Comparison of ENCODE assay signal across 16 cellular contexts in genomic region chr19:39692166-39692565, GRCh38. TPM values are rescaled to one million over a fixed set of nuclear protein-coding genes. Genes with fewer than 3 reads are reported as not detected.
"Had no signal": no experiment of that assay in that cellular context is flagged by ENCODE, and none has a peak within 500 bp of the region (broad histone marks: within the 10 kb centered on the region; RNA-seq: fewer than 3 reads in every experiment).

No MANE protein-coding gene starts in this region.

- H3K27ac ChIP-seq: coronary artery, lower lobe of right lung, neural progenitor cell, ovary, VCaP had no signal

- H3K27me3 ChIP-seq: neural progenitor cell, ovary had no signal

- H3K27ac Mint-ChIP-seq: activated CD4-positive, alpha-beta T cell treated with anti-CD3 and anti-CD28 coated beads, Interleukin-2, amount 10 ng/mL, durations not matched to agents 7 days and 5 days; activated T-cell treated with anti-CD3 and anti-CD28 coated beads, Interleukin-2, amount 50 U/mL, for 24 hours; neural progenitor cell had no signal

- H3K4me1 Mint-ChIP-seq: activated CD4-positive, alpha-beta T cell treated with anti-CD3 and anti-CD28 coated beads, Interleukin-2, amount 10 ng/mL, durations not matched to agents 7 days and 5 days; neural progenitor cell had no signal

- H3K4me2 ChIP-seq: neural progenitor cell had no signal

- H3K9ac ChIP-seq: neural progenitor cell had no signal

- H3K36me3 ChIP-seq: lower lobe of right lung, neural progenitor cell, ovary had no signal

- H3K4me3 Mint-ChIP-seq: activated CD4-positive, alpha-beta T cell treated with anti-CD3 and anti-CD28 coated beads, Interleukin-2, amount 10 ng/mL, durations not matched to agents 7 days and 5 days; activated T-cell treated with anti-CD3 and anti-CD28 coated beads, Interleukin-2, amount 50 U/mL, for 24 hours; neural progenitor cell had no signal

- H3K9me3 ChIP-seq: lower lobe of right lung, ovary had no signal

- DNase-seq: activated CD4-positive, alpha-beta T cell treated with anti-CD3 and anti-CD28 coated beads, Interleukin-2, amount 10 ng/mL, durations not matched to agents 7 days and 5 days; activated T-cell treated with anti-CD3 and anti-CD28 coated beads, Interleukin-2, amount 50 U/mL, for 24 hours; central memory CD4-positive, alpha-beta T cell; effector CD4-positive, alpha-beta T cell; hypothalamus; lower lobe of right lung; midbrain; ovary; stimulated activated CD4-positive, alpha-beta T cell treated with anti-CD3 and anti-CD28 coated beads, Interleukin-4, amount 100 ng/mL, for 4 hours; T-helper 9 cell had no signal

- ATAC-seq: lower lobe of right lung had no signal

- H3K4me1 ChIP-seq: lower lobe of right lung, neural progenitor cell had no signal

- H3K9me3 Mint-ChIP-seq: activated CD4-positive, alpha-beta T cell treated with anti-CD3 and anti-CD28 coated beads, Interleukin-2, amount 10 ng/mL, durations not matched to agents 7 days and 5 days; neural progenitor cell had no signal

- H2AFZ ChIP-seq: neural progenitor cell had no signal

- H3K36me3 Mint-ChIP-seq: neural progenitor cell had no signal

- H3K4me3 ChIP-seq: coronary artery, lower lobe of right lung, neural progenitor cell, ovary had no signal

RNA-seq across cellular contexts. Expression of gene LGALS14, which starts 12.1 kb away (rescaled TPM):
- total RNA-seq: activated CD4-positive, alpha-beta T cell treated with anti-CD3 and anti-CD28 coated beads, Interleukin-2, amount 10 ng/mL, durations not matched to agents 7 days and 5 days; endothelial cell of umbilical vein; lower lobe of right lung; ovary; urinary bladder had no signal
- polyA plus RNA-seq: adipose tissue, endothelial cell of umbilical vein, ovary, urinary bladder had no signal

RNA-seq across cellular contexts. Expression of gene LGALS16, which starts 36.5 kb away (rescaled TPM):
- total RNA-seq: activated CD4-positive, alpha-beta T cell treated with anti-CD3 and anti-CD28 coated beads, Interleukin-2, amount 10 ng/mL, durations not matched to agents 7 days and 5 days; endothelial cell of umbilical vein; lower lobe of right lung; ovary; urinary bladder had no signal
- polyA plus RNA-seq: adipose tissue, endothelial cell of umbilical vein, ovary, urinary bladder had no signal

RNA-seq across cellular contexts. Expression of gene CLC, which starts 45.7 kb away (rescaled TPM):
- total RNA-seq: activated CD4-positive, alpha-beta T cell treated with anti-CD3 and anti-CD28 coated beads, Interleukin-2, amount 10 ng/mL, durations not matched to agents 7 days and 5 days; endothelial cell of umbilical vein; lower lobe of right lung; ovary had no signal
- polyA plus RNA-seq: endothelial cell of umbilical vein, ovary, urinary bladder had no signal
